14 cellular contexts compared by ENCODE assay signal in genomic region chr19:4641132-4641531, GRCh38. TPM values are rescaled to one million over a fixed set of nuclear protein-coding genes. Genes with fewer than 3 reads are reported as not detected.
A peak's percentile ranks its signal among the peaks of the same experiment; 100 is the strongest.
DNase-seq lines count a peak whose midpoint lies in the region; ATAC-seq and TF ChIP-seq lines count a peak whose summit lies in the region.
"Had no signal": no experiment of that assay in that cellular context is flagged by ENCODE, and none has a peak within 500 bp of the region (broad histone marks: within the 10 kb centered on the region; RNA-seq: fewer than 3 reads in every experiment).

No MANE protein-coding gene starts in this region.

- H3K27me3 ChIP-seq in OCI-LY1 (ENCODE audit: insufficient read depth, low read length), result no peaks in the 10 kb centered on the region
- H3K27me3 ChIP-seq in esophagus muscularis mucosa, result no peaks in the 10 kb centered on the region
- H3K27me3 ChIP-seq in rectal smooth muscle tissue (ENCODE audit: control insufficient read depth, insufficient read depth, low read length), result no peaks in the 10 kb centered on the region

- peaks cover 38% of the 10 kb centered on the region for H3K4me1 ChIP-seq in OCI-LY1 (ENCODE audit: insufficient read depth, low read length, severe bottlenecking)
- peaks cover 21 to 55% (median 46%) of the 10 kb centered on the region in 4 donors for H3K4me1 ChIP-seq in esophagus muscularis mucosa
- peaks cover 10% of the 10 kb centered on the region for H3K4me1 ChIP-seq in rectal smooth muscle tissue (ENCODE audit: control insufficient read depth, insufficient read depth, low read length)

- H3K9me3 Mint-ChIP-seq in T-helper 1 cell treated with Interleukin-12 subunit alpha and Interleukin-12 subunit beta and Interleukin-4 antibody, amounts not matched to agents 30 μg/mL and 1 μg/mL, for 36 hours, result no peaks in the 10 kb centered on the region

- 82% methylated on average over 8 of the region's 14 CpGs for WGBS in esophagus muscularis mucosa

- intact Hi-C loops in esophagus muscularis mucosa (cut with DNase I), result no loop called here

- H3K4me3 ChIP-seq in OCI-LY1 (ENCODE audit: low read depth, low read length, poor library complexity, severe bottlenecking) (peak overlapping the region; percentile 96), esophagus muscularis mucosa (peak overlapping the region in 2 of 4 donors; percentile 81 to 88), rectal smooth muscle tissue (ENCODE audit: low read length) (peak overlapping the region; percentile 81)
- H3K4me3 ChIP-seq: tibial artery had no signal

- H3K27ac ChIP-seq in OCI-LY1 (ENCODE audit: low read depth, low read length, poor library complexity, severe bottlenecking), result no peak overlapping the region
- H3K27ac ChIP-seq in esophagus muscularis mucosa (replicated peaks in 1 of 4), result peak overlapping the region in 3 of 4 donors; percentile 79 to 83 (median 82)
- H3K27ac ChIP-seq in rectal smooth muscle tissue (ENCODE audit: low read depth, low read length), result peak overlapping the region; percentile 83
- H3K27ac ChIP-seq: KMS-11, tibial artery, WERI-Rb-1 had no signal

- no peak overlapping the region for H3K27ac Mint-ChIP-seq in T-helper 1 cell treated with Interleukin-12 subunit alpha and Interleukin-12 subunit beta and Interleukin-4 antibody, amounts not matched to agents 30 μg/mL and 1 μg/mL, for 36 hours

- no peaks in the 10 kb centered on the region for H3F3A ChIP-seq in OCI-LY1 (ENCODE audit: insufficient read depth, low read length)

- no peaks in the 10 kb centered on the region for H3K27me3 Mint-ChIP-seq in T-helper 1 cell treated with Interleukin-12 subunit alpha and Interleukin-12 subunit beta and Interleukin-4 antibody, amounts not matched to agents 30 μg/mL and 1 μg/mL, for 36 hours (ENCODE audit: low read depth)

- H3K9me3 ChIP-seq in OCI-LY1 (ENCODE audit: low read length), result no peaks in the 10 kb centered on the region
- H3K9me3 ChIP-seq in esophagus muscularis mucosa, result no peaks in the 10 kb centered on the region
- H3K9me3 ChIP-seq: tibial artery had no signal

- H3K9ac ChIP-seq in OCI-LY1 (ENCODE audit: low read length), result peak overlapping the region; percentile 95; the same call in 1 of the 2 replicates
- H3K9ac ChIP-seq in rectal smooth muscle tissue (ENCODE audit: low read length), result no peak overlapping the region
- H3K9ac ChIP-seq: KMS-11 had no signal

- no peak for TF ChIP-seq EP300 in esophagus muscularis mucosa (IDR thresholded peaks at IDR 0.05)

- H3K4me3 Mint-ChIP-seq in T-helper 1 cell treated with Interleukin-12 subunit alpha and Interleukin-12 subunit beta and Interleukin-4 antibody, amounts not matched to agents 30 μg/mL and 1 μg/mL, for 36 hours, result peak overlapping the region; percentile 99

- peak overlapping the region; percentile 95 for H3K4me2 ChIP-seq in OCI-LY1 (ENCODE audit: low read length)
- H3K4me2 ChIP-seq: KMS-11 had no signal

- H2AFZ ChIP-seq in OCI-LY1 (ENCODE audit: low read length), result no peak overlapping the region

- H3K36me3 ChIP-seq in OCI-LY1 (ENCODE audit: insufficient read depth, low read length), result no peaks in the 10 kb centered on the region
- H3K36me3 ChIP-seq in esophagus muscularis mucosa, result no peaks in the 10 kb centered on the region
- H3K36me3 ChIP-seq in rectal smooth muscle tissue (ENCODE audit: control insufficient read depth, insufficient read depth, low read length), result no peaks in the 10 kb centered on the region
- H3K36me3 ChIP-seq: tibial artery, WERI-Rb-1 had no signal

- TF ChIP-seq POLR2A in esophagus muscularis mucosa (IDR thresholded peaks at IDR 0.05; ENCODE audit: low read depth), result no peak

- H3K36me3 Mint-ChIP-seq in T-helper 1 cell treated with Interleukin-12 subunit alpha and Interleukin-12 subunit beta and Interleukin-4 antibody, amounts not matched to agents 30 μg/mL and 1 μg/mL, for 36 hours (ENCODE audit: low read depth), result no peaks in the 10 kb centered on the region

- no peaks in the 10 kb centered on the region for H3K79me2 ChIP-seq in OCI-LY1 (ENCODE audit: insufficient read depth, low read length)

- no peaks in the 10 kb centered on the region for H4K20me1 ChIP-seq in OCI-LY1 (ENCODE audit: insufficient read depth, low read length)

- DNase-seq in T-helper 1 cell, result no peak
- no peak for DNase-seq in esophagus muscularis mucosa (ENCODE audit: extremely low spot score)
- DNase-seq in NCI-H526 (lab: John Stamatoyannopoulos, UW), result no peak
- DNase-seq: 8988T, cerebellar nuclear complex, NCI-H2029 treated with DMSO at 0.1 percent for 48 hours, tibial artery, WERI-Rb-1 had no signal

- H3K9me2 ChIP-seq in OCI-LY1 (ENCODE audit: low read depth, low read length), result no peaks in the 10 kb centered on the region

- ATAC-seq in GM21367 (IDR thresholded peaks at IDR 0.05; ENCODE audit: unreplicated experiment), result no peak
- no peak for ATAC-seq in HG03460 (IDR thresholded peaks at IDR 0.05; ENCODE audit: unreplicated experiment)

- peaks cover 21% of the 10 kb centered on the region for H3K4me1 Mint-ChIP-seq in T-helper 1 cell treated with Interleukin-12 subunit alpha and Interleukin-12 subunit beta and Interleukin-4 antibody, amounts not matched to agents 30 μg/mL and 1 μg/mL, for 36 hours (ENCODE audit: low read depth)

- TF ChIP-seq CTCF in OCI-LY1 (IDR thresholded peaks at IDR 0.05; ENCODE audit: low read length) (no peak), esophagus muscularis mucosa (IDR thresholded peaks at IDR 0.05) (no peak)

RNA-seq across cellular contexts. Expression of gene TNFAIP8L1, which starts 1.8 kb away (rescaled TPM):
- 10 to 100 TPM in 3 of 4 donors, 1 to 10 TPM in 1; 5.5 to 16.5 (median 13.2) TPM for total RNA-seq in esophagus muscularis mucosa

RNA-seq across cellular contexts. Expression of gene MYDGF, which starts 29.0 kb away (rescaled TPM):
- 10 to 100 TPM; 22.8 to 59.2 (median 42.8) TPM for total RNA-seq in esophagus muscularis mucosa
